ENCODE assay signal across 1 cellular context in the genomic region with DNA sequence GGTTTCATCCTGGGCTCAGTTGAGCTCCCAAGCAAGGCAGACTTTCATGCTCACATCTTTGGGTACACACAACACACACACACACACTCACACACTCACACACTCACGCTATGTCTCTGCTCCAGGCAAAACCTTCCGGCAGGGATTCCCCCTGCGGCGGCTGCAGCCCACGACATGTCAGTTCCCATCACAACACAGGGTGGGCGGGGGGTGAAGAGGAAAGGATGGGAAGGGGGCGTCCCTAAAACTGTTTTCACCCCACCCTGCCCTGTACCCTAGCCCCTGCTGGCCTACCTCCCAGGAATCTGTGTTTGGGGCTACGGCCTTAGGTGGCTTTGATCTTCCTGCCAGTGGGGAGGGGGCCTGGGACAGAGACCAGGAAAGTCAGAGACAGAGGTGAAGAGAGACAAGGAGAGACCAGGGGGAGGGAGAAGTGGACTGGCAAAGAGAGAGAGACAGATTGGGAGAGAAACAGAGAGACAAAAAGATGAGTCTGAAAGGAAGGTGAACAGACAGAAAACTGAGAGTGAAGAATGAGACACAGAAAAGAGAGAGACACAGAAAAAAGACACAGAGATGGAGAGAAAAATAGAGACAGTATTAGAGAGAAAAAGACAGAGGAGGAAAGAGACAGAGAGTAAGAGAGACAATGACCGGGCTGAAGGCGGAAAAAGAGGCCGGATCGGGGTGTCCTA.
A peak's percentile ranks its signal among the peaks of the same experiment; 100 is the strongest.
TF ChIP-seq lines count a peak whose summit lies in the region.

No MANE protein-coding gene starts in this region.

TF ChIP-seq in HEK293, 187 proteins besides CTCF, POLR2A, EP300 and RAD21 (continues in another document):
- TF ChIP-seq ZNF791 (tag by site-specific recombination; IDR thresholded peaks at IDR 0.05) (no peak), ZNF169 (tag by site-specific recombination; IDR thresholded peaks at IDR 0.05) (no peak), ZNF121 (tag by site-specific recombination; IDR thresholded peaks at IDR 0.05) (no peak), ZEB2 (tag by site-specific recombination; IDR thresholded peaks at IDR 0.05) (no peak), ZFHX2 (tag by site-specific recombination; conservative IDR thresholded peaks at IDR 0.05) (peak; percentile 56), SALL2 (tag by site-specific recombination; IDR thresholded peaks at IDR 0.05; ENCODE audit: borderline replicate concordance) (no peak), ZNF629 (tag by site-specific recombination; IDR thresholded peaks at IDR 0.05) (no peak), GFI1B (tag by site-specific recombination; IDR thresholded peaks at IDR 0.05) (no peak), ZNF366 (tag by site-specific recombination; conservative IDR thresholded peaks at IDR 0.05) (peak; percentile 68; the same call in 1 of the 2 replicates), ZNF529 (tag by site-specific recombination; IDR thresholded peaks at IDR 0.05; ENCODE audit: insufficient replicate concordance) (no peak), ZNF544 (tag by site-specific recombination; IDR thresholded peaks at IDR 0.05) (no peak), SP3 (tag by site-specific recombination; IDR thresholded peaks at IDR 0.05) (no peak), ZFP41 (tag by site-specific recombination; IDR thresholded peaks at IDR 0.05; ENCODE audit: borderline replicate concordance) (no peak), GLI4 (tag by site-specific recombination; IDR thresholded peaks at IDR 0.05) (no peak), SP7 (tag by site-specific recombination; IDR thresholded peaks at IDR 0.05) (no peak), ZNF157 (tag by site-specific recombination; IDR thresholded peaks at IDR 0.05) (no peak), ZNF530 (tag by site-specific recombination; IDR thresholded peaks at IDR 0.05; ENCODE audit: low read depth) (no peak), KLF8 (tag by site-specific recombination; IDR thresholded peaks at IDR 0.05) (no peak), MZF1 (tag by site-specific recombination; IDR thresholded peaks at IDR 0.05; ENCODE audit: borderline replicate concordance) (no peak), ZNF175 (tag by site-specific recombination; IDR thresholded peaks at IDR 0.05) (no peak), ZNF23 (tag by site-specific recombination; IDR thresholded peaks at IDR 0.05; ENCODE audit: borderline replicate concordance) (no peak), ZNF660 (tag by site-specific recombination; IDR thresholded peaks at IDR 0.05) (no peak), SCRT1 (tag by site-specific recombination; IDR thresholded peaks at IDR 0.05; ENCODE audit: borderline replicate concordance) (no peak), ZNF664 (tag by site-specific recombination; IDR thresholded peaks at IDR 0.05) (no peak), ZNF621 (tag by site-specific recombination; IDR thresholded peaks at IDR 0.05) (no peak), ZNF560 (tag by site-specific recombination; IDR thresholded peaks at IDR 0.05; ENCODE audit: borderline replicate concordance) (no peak), ZBTB48 (tag by site-specific recombination; IDR thresholded peaks at IDR 0.05) (no peak), ZBTB20 (tag by site-specific recombination; IDR thresholded peaks at IDR 0.05) (peak; percentile 54), EGR2 (tag by site-specific recombination; IDR thresholded peaks at IDR 0.05; ENCODE audit: low read depth) (peak; percentile 83), PRDM1 (tag by site-specific recombination; IDR thresholded peaks at IDR 0.05) (peak; percentile 80), ZNF521 (tag by site-specific recombination; IDR thresholded peaks at IDR 0.05) (no peak), ZFP69B (tag by site-specific recombination; IDR thresholded peaks at IDR 0.05) (no peak)
- TF ChIP-seq, protein P1, sequence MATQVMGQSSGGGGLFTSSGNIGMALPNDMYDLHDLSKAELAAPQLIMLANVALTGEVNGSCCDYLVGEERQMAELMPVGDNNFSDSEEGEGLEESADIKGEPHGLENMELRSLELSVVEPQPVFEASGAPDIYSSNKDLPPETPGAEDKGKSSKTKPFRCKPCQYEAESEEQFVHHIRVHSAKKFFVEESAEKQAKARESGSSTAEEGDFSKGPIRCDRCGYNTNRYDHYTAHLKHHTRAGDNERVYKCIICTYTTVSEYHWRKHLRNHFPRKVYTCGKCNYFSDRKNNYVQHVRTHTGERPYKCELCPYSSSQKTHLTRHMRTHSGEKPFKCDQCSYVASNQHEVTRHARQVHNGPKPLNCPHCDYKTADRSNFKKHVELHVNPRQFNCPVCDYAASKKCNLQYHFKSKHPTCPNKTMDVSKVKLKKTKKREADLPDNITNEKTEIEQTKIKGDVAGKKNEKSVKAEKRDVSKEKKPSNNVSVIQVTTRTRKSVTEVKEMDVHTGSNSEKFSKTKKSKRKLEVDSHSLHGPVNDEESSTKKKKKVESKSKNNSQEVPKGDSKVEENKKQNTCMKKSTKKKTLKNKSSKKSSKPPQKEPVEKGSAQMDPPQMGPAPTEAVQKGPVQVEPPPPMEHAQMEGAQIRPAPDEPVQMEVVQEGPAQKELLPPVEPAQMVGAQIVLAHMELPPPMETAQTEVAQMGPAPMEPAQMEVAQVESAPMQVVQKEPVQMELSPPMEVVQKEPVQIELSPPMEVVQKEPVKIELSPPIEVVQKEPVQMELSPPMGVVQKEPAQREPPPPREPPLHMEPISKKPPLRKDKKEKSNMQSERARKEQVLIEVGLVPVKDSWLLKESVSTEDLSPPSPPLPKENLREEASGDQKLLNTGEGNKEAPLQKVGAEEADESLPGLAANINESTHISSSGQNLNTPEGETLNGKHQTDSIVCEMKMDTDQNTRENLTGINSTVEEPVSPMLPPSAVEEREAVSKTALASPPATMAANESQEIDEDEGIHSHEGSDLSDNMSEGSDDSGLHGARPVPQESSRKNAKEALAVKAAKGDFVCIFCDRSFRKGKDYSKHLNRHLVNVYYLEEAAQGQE (tag by site-specific recombination; IDR thresholded peaks at IDR 0.05) = no peak
- TF ChIP-seq, protein P2, sequence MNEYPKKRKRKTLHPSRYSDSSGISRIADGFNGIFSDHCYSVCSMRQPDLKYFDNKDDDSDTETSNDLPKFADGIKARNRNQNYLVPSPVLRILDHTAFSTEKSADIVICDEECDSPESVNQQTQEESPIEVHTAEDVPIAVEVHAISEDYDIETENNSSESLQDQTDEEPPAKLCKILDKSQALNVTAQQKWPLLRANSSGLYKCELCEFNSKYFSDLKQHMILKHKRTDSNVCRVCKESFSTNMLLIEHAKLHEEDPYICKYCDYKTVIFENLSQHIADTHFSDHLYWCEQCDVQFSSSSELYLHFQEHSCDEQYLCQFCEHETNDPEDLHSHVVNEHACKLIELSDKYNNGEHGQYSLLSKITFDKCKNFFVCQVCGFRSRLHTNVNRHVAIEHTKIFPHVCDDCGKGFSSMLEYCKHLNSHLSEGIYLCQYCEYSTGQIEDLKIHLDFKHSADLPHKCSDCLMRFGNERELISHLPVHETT (tag by site-specific recombination; IDR thresholded peaks at IDR 0.05) = no peak
- TF ChIP-seq, protein P3, sequence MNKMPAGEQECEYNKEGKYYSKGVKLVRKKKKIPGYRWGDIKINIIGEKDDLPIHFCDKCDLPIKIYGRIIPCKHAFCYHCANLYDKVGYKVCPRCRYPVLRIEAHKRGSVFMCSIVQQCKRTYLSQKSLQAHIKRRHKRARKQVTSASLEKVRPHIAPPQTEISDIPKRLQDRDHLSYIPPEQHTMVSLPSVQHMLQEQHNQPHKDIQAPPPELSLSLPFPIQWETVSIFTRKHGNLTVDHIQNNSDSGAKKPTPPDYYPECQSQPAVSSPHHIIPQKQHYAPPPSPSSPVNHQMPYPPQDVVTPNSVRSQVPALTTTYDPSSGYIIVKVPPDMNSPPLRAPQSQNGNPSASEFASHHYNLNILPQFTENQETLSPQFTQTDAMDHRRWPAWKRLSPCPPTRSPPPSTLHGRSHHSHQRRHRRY (tag by site-specific recombination; IDR thresholded peaks at IDR 0.05) = no peak
- TF ChIP-seq, protein P4, sequence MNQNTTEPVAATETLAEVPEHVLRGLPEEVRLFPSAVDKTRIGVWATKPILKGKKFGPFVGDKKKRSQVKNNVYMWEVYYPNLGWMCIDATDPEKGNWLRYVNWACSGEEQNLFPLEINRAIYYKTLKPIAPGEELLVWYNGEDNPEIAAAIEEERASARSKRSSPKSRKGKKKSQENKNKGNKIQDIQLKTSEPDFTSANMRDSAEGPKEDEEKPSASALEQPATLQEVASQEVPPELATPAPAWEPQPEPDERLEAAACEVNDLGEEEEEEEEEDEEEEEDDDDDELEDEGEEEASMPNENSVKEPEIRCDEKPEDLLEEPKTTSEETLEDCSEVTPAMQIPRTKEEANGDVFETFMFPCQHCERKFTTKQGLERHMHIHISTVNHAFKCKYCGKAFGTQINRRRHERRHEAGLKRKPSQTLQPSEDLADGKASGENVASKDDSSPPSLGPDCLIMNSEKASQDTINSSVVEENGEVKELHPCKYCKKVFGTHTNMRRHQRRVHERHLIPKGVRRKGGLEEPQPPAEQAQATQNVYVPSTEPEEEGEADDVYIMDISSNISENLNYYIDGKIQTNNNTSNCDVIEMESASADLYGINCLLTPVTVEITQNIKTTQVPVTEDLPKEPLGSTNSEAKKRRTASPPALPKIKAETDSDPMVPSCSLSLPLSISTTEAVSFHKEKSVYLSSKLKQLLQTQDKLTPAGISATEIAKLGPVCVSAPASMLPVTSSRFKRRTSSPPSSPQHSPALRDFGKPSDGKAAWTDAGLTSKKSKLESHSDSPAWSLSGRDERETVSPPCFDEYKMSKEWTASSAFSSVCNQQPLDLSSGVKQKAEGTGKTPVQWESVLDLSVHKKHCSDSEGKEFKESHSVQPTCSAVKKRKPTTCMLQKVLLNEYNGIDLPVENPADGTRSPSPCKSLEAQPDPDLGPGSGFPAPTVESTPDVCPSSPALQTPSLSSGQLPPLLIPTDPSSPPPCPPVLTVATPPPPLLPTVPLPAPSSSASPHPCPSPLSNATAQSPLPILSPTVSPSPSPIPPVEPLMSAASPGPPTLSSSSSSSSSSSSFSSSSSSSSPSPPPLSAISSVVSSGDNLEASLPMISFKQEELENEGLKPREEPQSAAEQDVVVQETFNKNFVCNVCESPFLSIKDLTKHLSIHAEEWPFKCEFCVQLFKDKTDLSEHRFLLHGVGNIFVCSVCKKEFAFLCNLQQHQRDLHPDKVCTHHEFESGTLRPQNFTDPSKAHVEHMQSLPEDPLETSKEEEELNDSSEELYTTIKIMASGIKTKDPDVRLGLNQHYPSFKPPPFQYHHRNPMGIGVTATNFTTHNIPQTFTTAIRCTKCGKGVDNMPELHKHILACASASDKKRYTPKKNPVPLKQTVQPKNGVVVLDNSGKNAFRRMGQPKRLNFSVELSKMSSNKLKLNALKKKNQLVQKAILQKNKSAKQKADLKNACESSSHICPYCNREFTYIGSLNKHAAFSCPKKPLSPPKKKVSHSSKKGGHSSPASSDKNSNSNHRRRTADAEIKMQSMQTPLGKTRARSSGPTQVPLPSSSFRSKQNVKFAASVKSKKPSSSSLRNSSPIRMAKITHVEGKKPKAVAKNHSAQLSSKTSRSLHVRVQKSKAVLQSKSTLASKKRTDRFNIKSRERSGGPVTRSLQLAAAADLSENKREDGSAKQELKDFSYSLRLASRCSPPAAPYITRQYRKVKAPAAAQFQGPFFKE (tag by site-specific recombination; IDR thresholded peaks at IDR 0.05; ENCODE audit: borderline replicate concordance) = no peak
- TF ChIP-seq, protein P5, sequence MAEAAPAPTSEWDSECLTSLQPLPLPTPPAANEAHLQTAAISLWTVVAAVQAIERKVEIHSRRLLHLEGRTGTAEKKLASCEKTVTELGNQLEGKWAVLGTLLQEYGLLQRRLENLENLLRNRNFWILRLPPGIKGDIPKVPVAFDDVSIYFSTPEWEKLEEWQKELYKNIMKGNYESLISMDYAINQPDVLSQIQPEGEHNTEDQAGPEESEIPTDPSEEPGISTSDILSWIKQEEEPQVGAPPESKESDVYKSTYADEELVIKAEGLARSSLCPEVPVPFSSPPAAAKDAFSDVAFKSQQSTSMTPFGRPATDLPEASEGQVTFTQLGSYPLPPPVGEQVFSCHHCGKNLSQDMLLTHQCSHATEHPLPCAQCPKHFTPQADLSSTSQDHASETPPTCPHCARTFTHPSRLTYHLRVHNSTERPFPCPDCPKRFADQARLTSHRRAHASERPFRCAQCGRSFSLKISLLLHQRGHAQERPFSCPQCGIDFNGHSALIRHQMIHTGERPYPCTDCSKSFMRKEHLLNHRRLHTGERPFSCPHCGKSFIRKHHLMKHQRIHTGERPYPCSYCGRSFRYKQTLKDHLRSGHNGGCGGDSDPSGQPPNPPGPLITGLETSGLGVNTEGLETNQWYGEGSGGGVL (tag by site-specific recombination; IDR thresholded peaks at IDR 0.05) = no peak
- TF ChIP-seq, protein P6, sequence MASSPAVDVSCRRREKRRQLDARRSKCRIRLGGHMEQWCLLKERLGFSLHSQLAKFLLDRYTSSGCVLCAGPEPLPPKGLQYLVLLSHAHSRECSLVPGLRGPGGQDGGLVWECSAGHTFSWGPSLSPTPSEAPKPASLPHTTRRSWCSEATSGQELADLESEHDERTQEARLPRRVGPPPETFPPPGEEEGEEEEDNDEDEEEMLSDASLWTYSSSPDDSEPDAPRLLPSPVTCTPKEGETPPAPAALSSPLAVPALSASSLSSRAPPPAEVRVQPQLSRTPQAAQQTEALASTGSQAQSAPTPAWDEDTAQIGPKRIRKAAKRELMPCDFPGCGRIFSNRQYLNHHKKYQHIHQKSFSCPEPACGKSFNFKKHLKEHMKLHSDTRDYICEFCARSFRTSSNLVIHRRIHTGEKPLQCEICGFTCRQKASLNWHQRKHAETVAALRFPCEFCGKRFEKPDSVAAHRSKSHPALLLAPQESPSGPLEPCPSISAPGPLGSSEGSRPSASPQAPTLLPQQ (tag by site-specific recombination; IDR thresholded peaks at IDR 0.05) = no peak
- TF ChIP-seq, protein P7, sequence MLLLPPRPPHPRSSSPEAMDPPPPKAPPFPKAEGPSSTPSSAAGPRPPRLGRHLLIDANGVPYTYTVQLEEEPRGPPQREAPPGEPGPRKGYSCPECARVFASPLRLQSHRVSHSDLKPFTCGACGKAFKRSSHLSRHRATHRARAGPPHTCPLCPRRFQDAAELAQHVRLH (tag by site-specific recombination; IDR thresholded peaks at IDR 0.05) = no peak
